ENCODE assay signal across 27 cellular contexts in the genomic region with DNA sequence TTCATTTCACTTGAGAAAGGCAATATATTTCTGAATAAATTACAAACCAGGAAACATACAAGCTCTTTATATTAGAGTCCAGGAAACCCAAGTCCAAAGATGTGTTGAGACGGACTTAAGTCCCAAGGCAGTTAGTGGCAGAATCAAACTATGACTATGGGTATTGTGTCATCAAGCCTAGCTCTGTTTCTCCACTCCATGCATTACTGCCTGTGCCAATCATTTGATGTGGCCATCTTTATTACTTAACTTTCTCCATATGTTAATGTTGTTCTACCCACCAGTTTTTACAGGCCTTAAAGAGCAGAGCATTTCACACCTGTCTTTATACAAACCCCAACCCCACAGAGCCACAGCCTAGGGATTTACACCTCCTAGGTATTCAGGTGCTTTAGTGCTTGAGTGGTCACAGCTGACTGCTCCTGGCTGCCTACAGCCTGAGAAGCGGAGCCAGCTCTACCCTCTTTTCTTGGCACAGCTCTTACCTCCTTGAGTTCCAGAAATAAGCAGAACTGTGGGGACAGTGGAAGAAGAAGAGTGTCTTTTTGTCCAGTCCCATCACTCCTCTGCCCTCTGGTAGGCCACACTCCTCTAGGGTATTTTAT.
DNase-seq lines count a peak whose midpoint lies in the region; ATAC-seq and TF ChIP-seq lines count a peak whose summit lies in the region.
"Had no signal": no experiment of that assay in that cellular context is flagged by ENCODE, and none has a peak within 500 bp of the region (broad histone marks: within the 10 kb centered on the region; RNA-seq: fewer than 3 reads in every experiment).

No MANE protein-coding gene starts in this region.

- no peaks in the 10 kb centered on the region for H3K4me1 Mint-ChIP-seq in H9
- H3K4me1 Mint-ChIP-seq in activated naive CD8-positive, alpha-beta T cell treated with anti-CD3 and anti-CD28 coated beads, Interleukin-2, amount 50 U/mL, for 24 hours: no peaks in the 10 kb centered on the region

- H3K36me3 Mint-ChIP-seq in H9 (ENCODE audit: insufficient read depth in 1 of 3, low read depth in 3 of 3): peaks cover 0 to 4% (median 3%) of the 10 kb centered on the region in 3 experiments; a peak in 2 of 7 replicates
- H3K36me3 Mint-ChIP-seq in activated naive CD8-positive, alpha-beta T cell treated with anti-CD3 and anti-CD28 coated beads, Interleukin-2, amount 50 U/mL, for 24 hours (ENCODE audit: low read depth): no peaks in the 10 kb centered on the region

- no peak overlapping the region for H3K27ac ChIP-seq in H9 (ENCODE audit: insufficient read length, low read depth, low read length)
- H3K27ac ChIP-seq: dorsolateral prefrontal cortex, psoas muscle, SK-N-MC, transverse colon had no signal

- H3K27me3 ChIP-seq in H9 (ENCODE audit: insufficient read depth, low read length): no peaks in the 10 kb centered on the region
- H3K27me3 ChIP-seq: dorsolateral prefrontal cortex, transverse colon had no signal

- no peak overlapping the region for H3K56ac ChIP-seq in H9 (ENCODE audit: insufficient read length, low read depth, low read length)

- 0 out of 2 replicates have a peak, but pooled peaks cover 1% of the 10 kb centered on the region for H3K27me3 Mint-ChIP-seq in H9 (ENCODE audit: low read depth)
- H3K27me3 Mint-ChIP-seq in activated naive CD8-positive, alpha-beta T cell treated with anti-CD3 and anti-CD28 coated beads, Interleukin-2, amount 50 U/mL, for 24 hours: no peaks in the 10 kb centered on the region
- H3K27me3 Mint-ChIP-seq: CD4-positive, alpha-beta T cell had no signal

- H3K14ac ChIP-seq in H9 (ENCODE audit: insufficient read depth, low read length): no peak overlapping the region

- H3K79me1 ChIP-seq in H9 (ENCODE audit: insufficient read depth, low read depth, low read length, poor library complexity, severe bottlenecking): no peaks in the 10 kb centered on the region

- no peak overlapping the region for H3K27ac Mint-ChIP-seq in H9
- H3K27ac Mint-ChIP-seq in activated naive CD8-positive, alpha-beta T cell treated with anti-CD3 and anti-CD28 coated beads, Interleukin-2, amount 50 U/mL, for 24 hours: no peak overlapping the region
- H3K27ac Mint-ChIP-seq: activated CD4-positive, alpha-beta memory T cell treated with anti-CD3 and anti-CD28 coated beads for 36 hours; CD4-positive, alpha-beta T cell; immature natural killer cell; stimulated activated naive CD8-positive, alpha-beta T cell treated with anti-CD3 and anti-CD28 coated beads, Interleukin-15, Interleukin-2, amounts not matched to agents 100 ng/mL and 50 ng/mL, for 24 hours; T-helper 2 cell treated with Interferon-gamma antibody and Interleukin-4, amounts not matched to agents 5 μg/mL and 100 μg/mL, for 36 hours; WTC11 had no signal

- H3K79me2 ChIP-seq in H9 (ENCODE audit: insufficient read depth, low read length): 0 out of 2 replicates have a peak, but pooled peaks cover 1% of the 10 kb centered on the region

- no peaks in the 10 kb centered on the region for H3K23me2 ChIP-seq in H9 (ENCODE audit: insufficient read length, low read depth, low read length, poor library complexity, severe bottlenecking)

- no peak overlapping the region for H2AK5ac ChIP-seq in H9 (ENCODE audit: insufficient read length, low read length)

- no peak overlapping the region for H4K91ac ChIP-seq in H9 (ENCODE audit: insufficient read length, low read depth, low read length)

- H3K9ac ChIP-seq in H9 (ENCODE audit: extremely low read depth, insufficient read length, low read length): no peak overlapping the region

- H3K4me3 Mint-ChIP-seq in H9: no peak overlapping the region
- H3K4me3 Mint-ChIP-seq in activated naive CD8-positive, alpha-beta T cell treated with anti-CD3 and anti-CD28 coated beads, Interleukin-2, amount 50 U/mL, for 24 hours: no peak overlapping the region
- H3K4me3 Mint-ChIP-seq: activated CD4-positive, alpha-beta memory T cell treated with anti-CD3 and anti-CD28 coated beads for 36 hours; CD4-positive, alpha-beta T cell; immature natural killer cell; stimulated activated naive CD8-positive, alpha-beta T cell treated with anti-CD3 and anti-CD28 coated beads, Interleukin-15, Interleukin-2, amounts not matched to agents 100 ng/mL and 50 ng/mL, for 24 hours; T-helper 2 cell treated with Interferon-gamma antibody and Interleukin-4, amounts not matched to agents 5 μg/mL and 100 μg/mL, for 36 hours; WTC11 had no signal

- ATAC-seq in activated naive CD8-positive, alpha-beta T cell treated with anti-CD3 and anti-CD28 coated beads, Interleukin-2, amount 50 U/mL, for 24 hours: no peak
- no peak for ATAC-seq in HG02885 (IDR thresholded peaks at IDR 0.05; ENCODE audit: poor library complexity, unreplicated experiment)
- ATAC-seq: left ventricle myocardium superior, mucosa of descending colon, psoas muscle, WTC11 had no signal

- no peak for DNase-seq in H9
- DNase-seq in NCI-H1105 (lab: John Stamatoyannopoulos, UW): peak; percentile 47
- DNase-seq in NCI-H510A (lab: John Stamatoyannopoulos, UW): peak; percentile 39
- peak; percentile 2 for DNase-seq in kidney tubule cell (ENCODE audit: low spot score)
- DNase-seq in activated naive CD8-positive, alpha-beta T cell treated with anti-CD3 and anti-CD28 coated beads, Interleukin-2, amount 50 U/mL, for 24 hours: no peak
- no peak for DNase-seq in activated T-cell treated with anti-CD3 and anti-CD28 coated beads, Interleukin-2, amount 50 U/mL, for 1 hour
- DNase-seq: activated CD4-positive, alpha-beta memory T cell treated with anti-CD3 and anti-CD28 coated beads for 36 hours; anterior cingulate cortex; caudate nucleus; CD4-positive, alpha-beta T cell; DMS153; dorsolateral prefrontal cortex; H7; immature natural killer cell; left ventricle myocardium superior; mucosa of descending colon; NCI-H1694 treated with DMSO at 0.1 percent for 48 hours; NCI-H82; psoas muscle; small intestine; stimulated activated CD4-positive, alpha-beta T cell treated with anti-CD3 and anti-CD28 coated beads, Interleukin-2, amount 100 ng/mL, for 48 hours; transverse colon had no signal

- no peak overlapping the region for H2BK5ac ChIP-seq in H9 (ENCODE audit: insufficient read length, low read length)

- no peak overlapping the region for H2BK120ac ChIP-seq in H9 (ENCODE audit: low read depth, low read length, poor library complexity, severe bottlenecking)

- peaks cover 3 to 7% of the 10 kb centered on the region in 2 experiments for H3K9me3 Mint-ChIP-seq in H9
- H3K9me3 Mint-ChIP-seq in activated naive CD8-positive, alpha-beta T cell treated with anti-CD3 and anti-CD28 coated beads, Interleukin-2, amount 50 U/mL, for 24 hours: peaks cover 19% of the 10 kb centered on the region

- no peak overlapping the region for H4K5ac ChIP-seq in H9 (ENCODE audit: insufficient read length, low read depth, low read length)

- TF ChIP-seq CTCF in H9 (conservative IDR thresholded peaks at IDR 0.05): no peak

- H2BK20ac ChIP-seq in H9 (ENCODE audit: low read depth, low read length, poor library complexity, severe bottlenecking): no peak overlapping the region

- no peak overlapping the region for H3K18ac ChIP-seq in H9 (ENCODE audit: insufficient read length, low read depth, low read length)

- H3K4me1 ChIP-seq in H9 (ENCODE audit: insufficient read depth, low read length): no peaks in the 10 kb centered on the region
- H3K4me1 ChIP-seq: psoas muscle, transverse colon had no signal

- no CpG with 5 or more reads among the region's 2 CpGs for whole genome bisulfite sequencing in H9 (ENCODE audit: extremely low coverage, insufficient read length, low lambda C conversion rate)

- H3T11ph ChIP-seq in H9 (ENCODE audit: low read length): no peak overlapping the region

- H4K20me1 ChIP-seq in H9 (ENCODE audit: control insufficient read depth, insufficient read depth, insufficient read length): no peaks in the 10 kb centered on the region

- no peak overlapping the region for H2AFZ ChIP-seq in H9 (ENCODE audit: low read length)

- H3K9me3 ChIP-seq in H9 (ENCODE audit: control insufficient read depth, low read depth, low read length): no peaks in the 10 kb centered on the region

- no peak overlapping the region for H3K4me2 ChIP-seq in H9 (ENCODE audit: insufficient read depth, insufficient read length, low read length)

- H4K8ac ChIP-seq in H9 (replicated peaks; ENCODE audit: insufficient read length, low read depth, low read length): no peak overlapping the region

- H3K23ac ChIP-seq in H9 (ENCODE audit: insufficient read length, low read depth, low read length): no peak overlapping the region

- no peak overlapping the region for H3K4ac ChIP-seq in H9 (ENCODE audit: low read depth, low read length)

- H2BK15ac ChIP-seq in H9 (ENCODE audit: low read depth, low read length): 0 out of 2 replicates have a peak overlapping the region, but pooled peaks have one; percentile 56

- no peak overlapping the region for H2BK12ac ChIP-seq in H9 (ENCODE audit: insufficient read length, low read depth, low read length)

Comparison
In these comparisons a context has a peak if more than half of its experiments do, and no peak if none do; other contexts are left out.
1. DNase-seq: peak in NCI-H1105 (single experiment), NCI-H510A (single experiment) and kidney tubule cell (single experiment); none in H9 (single experiment), activated naive CD8-positive, alpha-beta T cell treated with anti-CD3 and anti-CD28 coated beads, Interleukin-2, amount 50 U/mL, for 24 hours (single experiment) and activated T-cell treated with anti-CD3 and anti-CD28 coated beads, Interleukin-2, amount 50 U/mL, for 1 hour (single experiment).